19 cellular contexts compared by ENCODE assay signal in genomic region chr11:76542436-76542835, GRCh38.
DNase-seq lines count a peak whose midpoint lies in the region; ATAC-seq, FAIRE-seq and TF ChIP-seq lines count a peak whose summit lies in the region.
"Had no signal": no experiment of that assay in that cellular context is flagged by ENCODE, and none has a peak within 500 bp of the region (broad histone marks: within the 10 kb centered on the region; RNA-seq: fewer than 3 reads in every experiment).

No MANE protein-coding gene starts in this region.

- H3K4me3 Mint-ChIP-seq in activated T-cell treated with anti-CD3 and anti-CD28 coated beads, Interleukin-2, amount 50 U/mL, for 72 hours, result no peak overlapping the region
- no peak overlapping the region for H3K4me3 Mint-ChIP-seq in activated T-cell treated with anti-CD3 and anti-CD28 coated beads, Interleukin-2, amount 50 U/mL, for 24 hours
- no peak overlapping the region for H3K4me3 Mint-ChIP-seq in astrocyte (ENCODE audit: unreplicated experiment)
- no peak overlapping the region for H3K4me3 Mint-ChIP-seq in T-helper 2 cell treated with Interferon-gamma antibody and Interleukin-4, amounts not matched to agents 5 μg/mL and 100 μg/mL, for 36 hours

- peak overlapping the region; percentile 83 for H3K27ac Mint-ChIP-seq in activated T-cell treated with anti-CD3 and anti-CD28 coated beads, Interleukin-2, amount 50 U/mL, for 72 hours
- H3K27ac Mint-ChIP-seq in activated T-cell treated with anti-CD3 and anti-CD28 coated beads, Interleukin-2, amount 50 U/mL, for 24 hours, result no peak overlapping the region
- no peak overlapping the region for H3K27ac Mint-ChIP-seq in astrocyte (ENCODE audit: unreplicated experiment)
- no peak overlapping the region for H3K27ac Mint-ChIP-seq in T-helper 2 cell treated with Interferon-gamma antibody and Interleukin-4, amounts not matched to agents 5 μg/mL and 100 μg/mL, for 36 hours

- no peaks in the 10 kb centered on the region for H3K27me3 ChIP-seq in astrocyte (ENCODE audit: insufficient read depth, low read length)

- DNase-seq in activated T-cell treated with anti-CD3 and anti-CD28 coated beads, Interleukin-2, amount 50 U/mL, for 72 hours, result no peak
- no peak for DNase-seq in activated T-cell treated with anti-CD3 and anti-CD28 coated beads, Interleukin-2, amount 50 U/mL, for 24 hours
- no peak for DNase-seq in astrocyte (ENCODE audit: low read depth)
- no peak for DNase-seq in frontal cortex (ENCODE audit: low spot score in 2 of 2)
- no peak for DNase-seq in left colon
- DNase-seq in T-helper 2 cell treated with Interferon-gamma antibody and Interleukin-4, amounts not matched to agents 5 μg/mL and 100 μg/mL, for 36 hours (ENCODE audit: low spot score), result no peak
- DNase-seq in UCSD-AML1 (lab: John Stamatoyannopoulos, UW; ENCODE audit: unreplicated experiment), result no peak
- no peak for DNase-seq in DMS153 treated with DMSO at 0.1 percent for 48 hours (lab: John Stamatoyannopoulos, UW; ENCODE audit: unreplicated experiment)
- DNase-seq: 8988T, Calu3, Karpas-422, NCI-H1092, NCI-H1417 treated with DMSO at 0.1 percent for 48 hours, NCI-H1694 treated with DMSO at 0.1 percent for 48 hours, NCI-H524, NCI-H748 treated with DMSO at 0.1 percent for 48 hours, SK-N-SH had no signal

- H3K27me3 Mint-ChIP-seq in activated T-cell treated with anti-CD3 and anti-CD28 coated beads, Interleukin-2, amount 50 U/mL, for 72 hours (ENCODE audit: low read depth), result no peaks in the 10 kb centered on the region
- H3K27me3 Mint-ChIP-seq in activated T-cell treated with anti-CD3 and anti-CD28 coated beads, Interleukin-2, amount 50 U/mL, for 24 hours, result no peaks in the 10 kb centered on the region
- no peaks in the 10 kb centered on the region for H3K27me3 Mint-ChIP-seq in astrocyte (ENCODE audit: low read depth, unreplicated experiment)
- no peaks in the 10 kb centered on the region for H3K27me3 Mint-ChIP-seq in T-helper 2 cell treated with Interferon-gamma antibody and Interleukin-4, amounts not matched to agents 5 μg/mL and 100 μg/mL, for 36 hours (ENCODE audit: low read depth)

- H3K4me1 Mint-ChIP-seq in activated T-cell treated with anti-CD3 and anti-CD28 coated beads, Interleukin-2, amount 50 U/mL, for 72 hours (ENCODE audit: low read depth), result peaks cover 4% of the 10 kb centered on the region
- no peaks in the 10 kb centered on the region for H3K4me1 Mint-ChIP-seq in activated T-cell treated with anti-CD3 and anti-CD28 coated beads, Interleukin-2, amount 50 U/mL, for 24 hours (ENCODE audit: low read depth)
- H3K4me1 Mint-ChIP-seq in astrocyte (ENCODE audit: low read depth, unreplicated experiment), result no peaks in the 10 kb centered on the region
- peaks cover 19% of the 10 kb centered on the region for H3K4me1 Mint-ChIP-seq in T-helper 2 cell treated with Interferon-gamma antibody and Interleukin-4, amounts not matched to agents 5 μg/mL and 100 μg/mL, for 36 hours (ENCODE audit: low read depth)

- H3K9me3 Mint-ChIP-seq in activated T-cell treated with anti-CD3 and anti-CD28 coated beads, Interleukin-2, amount 50 U/mL, for 72 hours, result no peaks in the 10 kb centered on the region
- no peaks in the 10 kb centered on the region for H3K9me3 Mint-ChIP-seq in activated T-cell treated with anti-CD3 and anti-CD28 coated beads, Interleukin-2, amount 50 U/mL, for 24 hours
- no peaks in the 10 kb centered on the region for H3K9me3 Mint-ChIP-seq in astrocyte (ENCODE audit: unreplicated experiment)
- H3K9me3 Mint-ChIP-seq in T-helper 2 cell treated with Interferon-gamma antibody and Interleukin-4, amounts not matched to agents 5 μg/mL and 100 μg/mL, for 36 hours, result no peaks in the 10 kb centered on the region

- no peak overlapping the region for H2AFZ ChIP-seq in astrocyte (ENCODE audit: low read depth, low read length)

- H4K20me1 ChIP-seq in astrocyte (ENCODE audit: insufficient read depth, low read length), result no peaks in the 10 kb centered on the region

- H3K36me3 Mint-ChIP-seq in activated T-cell treated with anti-CD3 and anti-CD28 coated beads, Interleukin-2, amount 50 U/mL, for 72 hours (ENCODE audit: insufficient read depth in 2 of 2), result peaks cover 0 to 28% of the 10 kb centered on the region in 2 donors
- H3K36me3 Mint-ChIP-seq in activated T-cell treated with anti-CD3 and anti-CD28 coated beads, Interleukin-2, amount 50 U/mL, for 24 hours (ENCODE audit: low read depth), result peaks cover 89% of the 10 kb centered on the region
- peaks cover 15% of the 10 kb centered on the region for H3K36me3 Mint-ChIP-seq in astrocyte (ENCODE audit: low read depth, unreplicated experiment)
- peaks cover 54% of the 10 kb centered on the region for H3K36me3 Mint-ChIP-seq in T-helper 2 cell treated with Interferon-gamma antibody and Interleukin-4, amounts not matched to agents 5 μg/mL and 100 μg/mL, for 36 hours (ENCODE audit: low read depth)

- H3K36me3 ChIP-seq in astrocyte (ENCODE audit: insufficient read depth, low read length), result peaks cover 7% of the 10 kb centered on the region

- H3K4me2 ChIP-seq in astrocyte (ENCODE audit: low read length), result no peak overlapping the region
- H3K4me2 ChIP-seq: SK-N-SH had no signal

- no peaks in the 10 kb centered on the region for H3K9me3 ChIP-seq in astrocyte (ENCODE audit: insufficient read depth, low read depth, low read length)
- H3K9me3 ChIP-seq: SK-N-SH had no signal

- H3K27ac ChIP-seq in astrocyte (ENCODE audit: low read depth, low read length), result no peak overlapping the region
- H3K27ac ChIP-seq: HL-60 had no signal

- TF ChIP-seq CTCF in astrocyte (IDR thresholded peaks at IDR 0.05; ENCODE audit: insufficient read depth, low read depth, low read length), result no peak

- no peaks in the 10 kb centered on the region for H3K79me2 ChIP-seq in astrocyte (ENCODE audit: insufficient read depth, low read length)

- intact Hi-C loops in left colon (cut with DNase I, micrococcal nuclease), result no loop called here

- FAIRE-seq in astrocyte (lab: Jason Lieb, UNC), result peak; percentile 41
- peak; percentile 72 for FAIRE-seq in frontal cortex (lab: Jason Lieb, UNC)
- FAIRE-seq: H1 had no signal

- no peak overlapping the region for H3K9ac ChIP-seq in astrocyte (ENCODE audit: low read length)
- H3K9ac ChIP-seq: SK-N-SH had no signal

- no peak for ATAC-seq in activated T-cell treated with anti-CD3 and anti-CD28 coated beads, Interleukin-2, amount 50 U/mL, for 72 hours (replicated peaks in 1 of 2)
- no peak for ATAC-seq in left colon

- no peak overlapping the region for H3K4me3 ChIP-seq in astrocyte (ENCODE audit: insufficient read depth, low read depth, low read length)

- no peaks in the 10 kb centered on the region for H3K4me1 ChIP-seq in astrocyte (ENCODE audit: insufficient read depth, low read length)
